Comparison of ENCODE assay signal across 9 cellular contexts in the genomic region with DNA sequence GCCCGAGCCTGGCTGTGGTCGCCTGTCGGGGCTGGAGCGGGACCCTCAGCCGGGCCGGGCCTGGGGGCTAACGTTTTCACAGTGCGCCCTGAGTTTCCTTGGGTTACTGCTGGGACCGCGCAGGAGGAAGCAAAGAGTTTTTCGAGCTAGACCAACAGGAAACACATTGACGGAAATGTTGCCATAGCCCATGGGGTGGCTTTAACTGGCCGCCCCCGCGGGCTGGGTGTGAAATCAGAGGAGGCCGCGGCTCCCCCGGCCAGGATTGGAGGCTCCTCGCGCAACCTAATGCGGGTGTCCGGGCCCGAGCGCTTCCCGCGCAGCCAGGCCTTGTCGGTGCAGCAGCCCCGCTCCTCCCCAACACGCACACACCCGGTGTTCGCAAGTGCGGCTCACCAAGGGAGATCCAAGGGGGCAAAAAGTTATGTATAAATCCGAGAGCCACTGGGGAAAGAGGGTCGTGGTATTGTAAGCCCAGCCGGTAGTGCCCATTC. TPM values are rescaled to one million over a fixed set of nuclear protein-coding genes. Genes with fewer than 3 reads are reported as not detected.
A peak's percentile ranks its signal among the peaks of the same experiment; 100 is the strongest.
DNase-seq lines count a peak whose midpoint lies in the region; ATAC-seq and TF ChIP-seq lines count a peak whose summit lies in the region.
"Had no signal": no experiment of that assay in that cellular context is flagged by ENCODE, and none has a peak within 500 bp of the region (broad histone marks: within the 10 kb centered on the region; RNA-seq: fewer than 3 reads in every experiment).

No MANE protein-coding gene starts in this region.

- peaks cover 27% of the 10 kb centered on the region for H3K4me1 ChIP-seq in DND-41 (ENCODE audit: insufficient read depth, low read length)
- H3K4me1 ChIP-seq in fibroblast of lung (ENCODE audit: control insufficient read depth, extremely low read depth, insufficient read depth, low read length): peaks cover 3% of the 10 kb centered on the region

- ATAC-seq in DND-41 (ENCODE audit: insufficient read depth, low read depth) (no peak), GM18907 (IDR thresholded peaks at IDR 0.05; ENCODE audit: unreplicated experiment) (no peak)
- ATAC-seq: activated naive CD4-positive, alpha-beta T cell treated with anti-CD3 and anti-CD28 coated beads, Interleukin-2, amount 50 U/mL, for 72 hours had no signal

- no peaks in the 10 kb centered on the region for H4K20me1 ChIP-seq in DND-41 (ENCODE audit: insufficient read depth, low read length)
- H4K20me1 ChIP-seq in fibroblast of lung (ENCODE audit: control insufficient read depth, extremely low read depth, insufficient read depth, low read length): no peaks in the 10 kb centered on the region
- H4K20me1 ChIP-seq in neural cell (ENCODE audit: insufficient read depth): no peaks in the 10 kb centered on the region

- no peaks in the 10 kb centered on the region for H3K79me2 ChIP-seq in DND-41 (ENCODE audit: insufficient read depth, low read length)
- H3K79me2 ChIP-seq in fibroblast of lung (ENCODE audit: control insufficient read depth, insufficient read depth, low read length): peaks cover 5% of the 10 kb centered on the region
- H3K79me2 ChIP-seq in neural cell (replicated peaks; ENCODE audit: insufficient read depth, low read length): no peaks in the 10 kb centered on the region

- peaks cover 22% of the 10 kb centered on the region for H3K27me3 ChIP-seq in DND-41 (ENCODE audit: insufficient read depth, low read length, poor library complexity)
- no peaks in the 10 kb centered on the region for H3K27me3 ChIP-seq in fibroblast of lung (ENCODE audit: control insufficient read depth, insufficient read depth, low read length)
- H3K27me3 ChIP-seq in neural cell (ENCODE audit: insufficient read depth, low read depth, low read length): peaks cover 96% of the 10 kb centered on the region

- TF ChIP-seq EP300 in neural cell (conservative IDR thresholded peaks at IDR 0.05; ENCODE audit: poor library complexity, severe bottlenecking): no peak

- H3K4me2 ChIP-seq in DND-41 (ENCODE audit: insufficient read depth, low read length) (peak overlapping the region; percentile 79; the same call in 1 of the 2 replicates), fibroblast of lung (ENCODE audit: extremely low read depth, insufficient read depth, low read length) (peak overlapping the region; percentile 70), neural cell (ENCODE audit: low read length) (no peak overlapping the region)

- no peaks in the 10 kb centered on the region for H3F3A ChIP-seq in neural cell (ENCODE audit: insufficient read depth, low read length, poor library complexity, severe bottlenecking)

- no peaks in the 10 kb centered on the region for H3K9me3 ChIP-seq in DND-41 (ENCODE audit: insufficient read depth, low read length, severe bottlenecking)
- no peaks in the 10 kb centered on the region for H3K9me3 ChIP-seq in fibroblast of lung (ENCODE audit: control insufficient read depth, insufficient read depth, low read depth, low read length)
- H3K9me3 ChIP-seq in neural cell (ENCODE audit: low read length): peaks cover 12% of the 10 kb centered on the region

- H3K27ac ChIP-seq in DND-41 (ENCODE audit: low read length) (no peak overlapping the region), fibroblast of lung (ENCODE audit: insufficient read depth, low read length) (no peak overlapping the region), neural cell (ENCODE audit: low read length) (no peak overlapping the region)

- TF ChIP-seq CTCF in DND-41 (IDR thresholded peaks at IDR 0.05; ENCODE audit: borderline replicate concordance, extremely low read depth, low read length, poor library complexity, severe bottlenecking): no peak
- TF ChIP-seq CTCF in fibroblast of lung (conservative IDR thresholded peaks at IDR 0.05 in 1 of 2, IDR thresholded peaks at IDR 0.05 in 1 of 2; ENCODE audit: low read depth in 1 of 2, low read length in 2 of 2): no peak
- no peak for TF ChIP-seq CTCF in neural cell (IDR thresholded peaks at IDR 0.05; ENCODE audit: poor library complexity, severe bottlenecking)

- H3K9me2 ChIP-seq in neural cell (ENCODE audit: insufficient read depth, low read length): no peaks in the 10 kb centered on the region

- DNase-seq in DND-41 (no peak), SKM-1 (lab: John Stamatoyannopoulos, UW; ENCODE audit: unreplicated experiment) (peak; percentile 89), fibroblast of lung (ENCODE audit: low read depth in 2 of 2) (no peak), SHP77 treated with DMSO at 0.1 percent for 48 hours (lab: John Stamatoyannopoulos, UW) (no peak)
- no peak for DNase-seq in activated effector memory CD4-positive, alpha-beta T cell treated with anti-CD3 and anti-CD28 coated beads, Interleukin-2, amount 50 U/mL, for 16 hours
- no peak for DNase-seq in stimulated activated CD4-positive, alpha-beta T cell treated with anti-CD3 and anti-CD28 coated beads, Interleukin-4, amount 100 ng/mL, for 24 hours

- no peaks in the 10 kb centered on the region for H3K36me3 ChIP-seq in DND-41 (ENCODE audit: insufficient read depth, low read length)
- H3K36me3 ChIP-seq in fibroblast of lung (ENCODE audit: control insufficient read depth, insufficient read depth, low read length): no peaks in the 10 kb centered on the region
- H3K36me3 ChIP-seq in neural cell (ENCODE audit: insufficient read depth, low read length): no peaks in the 10 kb centered on the region

- H3K9ac ChIP-seq in DND-41 (ENCODE audit: low read depth, low read length) (no peak overlapping the region), fibroblast of lung (ENCODE audit: insufficient read depth, low read length) (no peak overlapping the region), neural cell (ENCODE audit: low read length) (no peak overlapping the region)

- H3K4me3 ChIP-seq in DND-41 (ENCODE audit: low read depth in 1 of 2, low read length in 2 of 2) (no peak overlapping the region), fibroblast of lung (replicated peaks in 1 of 4; ENCODE audit: control extremely low read depth in 1 of 4, insufficient read depth in 1 of 4, low read depth in 3 of 4, low read length in 4 of 4) (peak overlapping the region; percentile 20 to 28 (median 24)), neural cell (ENCODE audit: low read length) (no peak overlapping the region)

- H2AFZ ChIP-seq in DND-41 (ENCODE audit: low read depth, low read length) (no peak overlapping the region), fibroblast of lung (ENCODE audit: low read length) (no peak overlapping the region), neural cell (ENCODE audit: low read depth, low read length) (no peak overlapping the region)

- no peak for TF ChIP-seq RAD21 in neural cell (conservative IDR thresholded peaks at IDR 0.05)

TF ChIP-seq in neural cell, 6 proteins besides CTCF, POLR2A, EP300 and RAD21:
- TF ChIP-seq EZH2 (IDR thresholded peaks at IDR 0.05; ENCODE audit: borderline replicate concordance, insufficient read depth, low read length, poor library complexity, severe bottlenecking) (peak; percentile 36), SMC3 (conservative IDR thresholded peaks at IDR 0.05; ENCODE audit: poor library complexity) (no peak), MXI1 (conservative IDR thresholded peaks at IDR 0.05; ENCODE audit: poor library complexity, severe bottlenecking) (no peak)

RNA-seq across cellular contexts. Expression of a gene that starts 1.9 kb away (rescaled TPM):
- 3.1 and 3.5 TPM in 2 replicates for total RNA-seq in fibroblast of lung
- polyA plus RNA-seq in fibroblast of lung (2.9 and 13.2 TPM in 2 replicates), neural cell (not detected in 2 replicates)
- polyA plus RNA-seq in fibroblast of lung (2012): 2.9 and 14.3 TPM in 2 replicates
- polyA minus RNA-seq in fibroblast of lung (ENCODE audit: low replicate concordance) (4.2 and 4.4 TPM in 2 replicates), neural cell (not detected in 2 replicates)

Comparison
In these comparisons a context has a peak if more than half of its experiments do, and no peak if none do; other contexts are left out.
1. H3K4me3 ChIP-seq: peak in fibroblast of lung (4 of 4); none in DND-41 (0 of 2) and neural cell (single experiment).